Comparison of ENCODE assay signal across 8 cellular contexts in genomic region chr14:60637490-60638452, GRCh38. TPM values are rescaled to one million over a fixed set of nuclear protein-coding genes. Genes with fewer than 3 reads are reported as not detected.
DNase-seq lines count a peak whose midpoint lies in the region; ATAC-seq, FAIRE-seq and TF ChIP-seq lines count a peak whose summit lies in the region.

No MANE protein-coding gene starts in this region.

- no peaks in the 10 kb centered on the region for H3K9me3 ChIP-seq in A673 (ENCODE audit: low read depth, low read length, poor library complexity, severe bottlenecking)
- no peaks in the 10 kb centered on the region for H3K9me3 ChIP-seq in ectodermal cell (ENCODE audit: control insufficient read depth, low read length)

- DNase-seq in A673 (ENCODE audit: low spot score) (peak; percentile 78), NCI-H187 treated with DMSO at 0.1 percent for 48 hours (lab: John Stamatoyannopoulos, UW) (peak; percentile 95), myocyte (ENCODE audit: low read depth) (peak; percentile 78), globus pallidus (ENCODE audit: low spot score) (no peak), posterior cingulate gyrus (no peak), GM12891 (ENCODE audit: insufficient read length, low spot score) (no peak)

- no peaks in the 10 kb centered on the region for H3K27me3 ChIP-seq in A673 (replicated peaks; ENCODE audit: insufficient read depth, low read depth, low read length, poor library complexity)
- H3K27me3 ChIP-seq in ectodermal cell (ENCODE audit: control insufficient read depth, insufficient read depth, low read length, poor library complexity, severe bottlenecking): peaks cover 76% of the 10 kb centered on the region

- H3K4me3 ChIP-seq in A673 (ENCODE audit: low read depth, low read length, poor library complexity, severe bottlenecking) (peak overlapping the region; percentile 6), ectodermal cell (ENCODE audit: insufficient read depth, low read depth, low read length) (peak overlapping the region; percentile 36)

- POLR2A ChIA-PET in A673 (lab: Charles Lee; ENCODE audit: low non-redundant PET): interaction anchor here (0.6 kb wide), 1 partner anchor 8 kb away, joined by 3 read pairs; no protein-coding TSS in a partner anchor

- CTCF ChIA-PET in A673 (lab: Charles Lee): interaction anchor here (0.6 kb wide), 1 partner anchor 9 kb away, joined by 3 read pairs; no protein-coding TSS in a partner anchor

- TF ChIP-seq POLR2A in GM12891 (IDR thresholded peaks at IDR 0.05; ENCODE audit: low read depth, low read length): no peak

- no peak for FAIRE-seq in GM12891 (lab: Jason Lieb, UNC)

- WGBS in ectodermal cell, 2 experiments: 1% methylated on average over 55 of the region's 55 CpGs

- H3K27ac ChIP-seq in A673 (ENCODE audit: low read depth, low read length, poor library complexity, severe bottlenecking) (peak overlapping the region; percentile 87), ectodermal cell (ENCODE audit: insufficient read depth, low read depth, low read length, poor library complexity, severe bottlenecking) (peak overlapping the region; percentile 21)

- H3K4me1 ChIP-seq in A673 (ENCODE audit: insufficient read depth, low read length, poor library complexity, severe bottlenecking) (peaks cover 40% of the 10 kb centered on the region), ectodermal cell (ENCODE audit: control insufficient read depth, insufficient read depth, low read length) (peaks cover 14% of the 10 kb centered on the region)

- BruUV-seq in A673 (replicated peaks; lab: Mats Ljungman, UMichigan): no TSS peak

- no peak for ATAC-seq in GM19395 (IDR thresholded peaks at IDR 0.05; ENCODE audit: unreplicated experiment)

- peaks cover 11% of the 10 kb centered on the region for H3K36me3 ChIP-seq in A673 (ENCODE audit: insufficient read depth, low read length, poor library complexity, severe bottlenecking)
- no peaks in the 10 kb centered on the region for H3K36me3 ChIP-seq in ectodermal cell (ENCODE audit: control insufficient read depth, insufficient read depth, low read length)

- intact Hi-C loops in A673 (cut with micrococcal nuclease; ENCODE audit: unreplicated experiment): no loop called here
- intact Hi-C loops in posterior cingulate gyrus (cut with DNase I): no loop called here

- TF ChIP-seq CTCF in A673 (conservative IDR thresholded peaks at IDR 0.05; ENCODE audit: low read depth, low read length): no peak

TF ChIP-seq in GM12891, 5 proteins besides CTCF, POLR2A, EP300 and RAD21:
- TF ChIP-seq PAX5 (IDR thresholded peaks at IDR 0.05; ENCODE audit: insufficient read depth, low read length, severe bottlenecking): no peak
- no peak for TF ChIP-seq SPI1 (IDR thresholded peaks at IDR 0.05; ENCODE audit: low read depth, low read length)
- no peak for TF ChIP-seq POLR2AphosphoS5 (IDR thresholded peaks at IDR 0.05; ENCODE audit: low read depth, low read length)
- no peak for TF ChIP-seq TAF1 (IDR thresholded peaks at IDR 0.05; ENCODE audit: low read depth, low read length)
- no peak for TF ChIP-seq POU2F2 (IDR thresholded peaks at IDR 0.05; ENCODE audit: low read depth, low read length)

RNA-seq across cellular contexts. Expression of gene SIX1, which starts 11.5 kb away (rescaled TPM):
- total RNA-seq in A673 (2021): 24.0 and 25.0 TPM in 2 replicates
- polyA plus RNA-seq in ectodermal cell (2013, experiment 1 of 4): 2.7 TPM
- 1.4 TPM for polyA plus RNA-seq in ectodermal cell (2013, experiment 2 of 4)
- polyA plus RNA-seq in ectodermal cell (2013, experiment 3 of 4): 1.7 TPM
- polyA plus RNA-seq in ectodermal cell (2013, experiment 4 of 4): 1.8 TPM
- total RNA-seq in myocyte: 96.6 and 118 TPM in 2 replicates
- polyA plus RNA-seq in myocyte (2012): 26.2 TPM
- polyA plus RNA-seq in GM12891 (2012; ENCODE audit: low read depth, missing spikeins): not detected

Comparison
In these comparisons a context has a peak if more than half of its experiments do, and no peak if none do; other contexts are left out.
1. DNase-seq: peak in A673 (single experiment), NCI-H187 treated with DMSO at 0.1 percent for 48 hours (single experiment) and myocyte (single experiment); none in globus pallidus (single experiment), posterior cingulate gyrus (0 of 10) and GM12891 (single experiment).